In genomic region chr20:57480444-57481152, GRCh38 we compare ENCODE assay signal across 8 cellular contexts. TPM values are rescaled to one million over a fixed set of nuclear protein-coding genes. Genes with fewer than 3 reads are reported as not detected.
DNase-seq lines count a peak whose midpoint lies in the region; ATAC-seq and TF ChIP-seq lines count a peak whose summit lies in the region.

No MANE protein-coding gene starts in this region.

- no peak overlapping the region for H3K9ac ChIP-seq in mucosa of rectum (ENCODE audit: low read depth in 1 of 2, low read length in 2 of 2)

- no peak overlapping the region for H2AFZ ChIP-seq in OCI-LY7 (ENCODE audit: low read length)

- H3K4me1 ChIP-seq in OCI-LY7 (ENCODE audit: insufficient read depth, low read length, poor library complexity, severe bottlenecking) (peaks cover 95% of the 10 kb centered on the region), mucosa of rectum (ENCODE audit: control insufficient read depth in 2 of 2, insufficient read depth in 2 of 2, low read length in 2 of 2) (peaks cover 2 to 5% of the 10 kb centered on the region in 2 donors), SJCRH30 (peaks cover 12% of the 10 kb centered on the region), aorta (ENCODE audit: control insufficient read depth in 1 of 2, insufficient read depth in 2 of 2, low read length in 2 of 2) (no peaks in the 10 kb centered on the region)

- ATAC-seq in GM19023 (IDR thresholded peaks at IDR 0.05; ENCODE audit: unreplicated experiment) (peak; percentile 65), HG02870 (IDR thresholded peaks at IDR 0.05; ENCODE audit: unreplicated experiment) (peak; percentile 51), aorta (ENCODE audit: low FRiP score) (no peak)

- peaks cover 22% of the 10 kb centered on the region for H3K79me2 ChIP-seq in OCI-LY7 (ENCODE audit: insufficient read depth, low read depth, low read length)

- no peaks in the 10 kb centered on the region for H4K20me1 ChIP-seq in OCI-LY7 (ENCODE audit: insufficient read depth, low read length)

- CTCF ChIA-PET in OCI-LY7 (lab: Charles Lee; ENCODE audit: unreplicated experiment) = interaction anchor here (0.6 to 1.9 kb wide), 2 partner anchors 10 to 13 kb away, joined by 3 to 9 read pairs; no protein-coding TSS in a partner anchor

- DNase-seq in OCI-LY7 (ENCODE audit: low spot score) (peak; percentile 95), SJCRH30 (no peak), aorta (no peak), NCI-H510A (lab: John Stamatoyannopoulos, UW) (no peak), NCI-H82 treated with DMSO at 0.1 percent for 48 hours (lab: John Stamatoyannopoulos, UW; ENCODE audit: unreplicated experiment) (no peak)

- H3K4me2 ChIP-seq in OCI-LY7 (ENCODE audit: low read length) = peak overlapping the region; percentile 98

- peak overlapping the region; percentile 62 for H3K4me3 ChIP-seq in OCI-LY7 (ENCODE audit: low read depth, low read length, poor library complexity, severe bottlenecking)
- H3K4me3 ChIP-seq in mucosa of rectum (ENCODE audit: low read length in 2 of 2) = no peak overlapping the region
- no peak overlapping the region for H3K4me3 ChIP-seq in SJCRH30
- no peak overlapping the region for H3K4me3 ChIP-seq in aorta (ENCODE audit: low read length in 2 of 2)

- intact Hi-C loops in OCI-LY7 (cut with micrococcal nuclease; ENCODE audit: unreplicated experiment) = loop anchor here (2.0 to 5.0 kb wide), 3 partner anchors 30 to 202 kb away; no protein-coding TSS in a partner anchor
- intact Hi-C loops in aorta (cut with DNase I) = no loop called here

- no peaks in the 10 kb centered on the region for H3K9me2 ChIP-seq in OCI-LY7 (ENCODE audit: insufficient read depth, low read length)

- H3K36me3 ChIP-seq in OCI-LY7 (ENCODE audit: insufficient read depth, low read length) = peaks cover 10% of the 10 kb centered on the region
- H3K36me3 ChIP-seq in mucosa of rectum (ENCODE audit: control insufficient read depth in 2 of 2, insufficient read depth in 2 of 2, low read length in 2 of 2) = no peaks in the 10 kb centered on the region
- no peaks in the 10 kb centered on the region for H3K36me3 ChIP-seq in SJCRH30
- H3K36me3 ChIP-seq in aorta (ENCODE audit: control insufficient read depth in 1 of 2, insufficient read depth in 2 of 2, low read length in 1 of 2) = no peaks in the 10 kb centered on the region

- peaks cover 2% of the 10 kb centered on the region in 2 donors for H3K27me3 ChIP-seq in mucosa of rectum (ENCODE audit: control insufficient read depth in 2 of 2, insufficient read depth in 2 of 2, low read length in 2 of 2)
- peaks cover 34% of the 10 kb centered on the region for H3K27me3 ChIP-seq in SJCRH30
- no peaks in the 10 kb centered on the region for H3K27me3 ChIP-seq in aorta (ENCODE audit: control insufficient read depth in 1 of 2, insufficient read depth in 2 of 2, low read length in 1 of 2)

- no peak for TF ChIP-seq CTCF in OCI-LY7 (conservative IDR thresholded peaks at IDR 0.05; ENCODE audit: low read length)

- H3K27ac ChIP-seq in OCI-LY7 (ENCODE audit: low read depth, low read length, poor library complexity, severe bottlenecking) (peak overlapping the region; percentile 99), mucosa of rectum (ENCODE audit: low read depth in 2 of 2, low read length in 2 of 2) (peak overlapping the region; percentile 3 to 67), SJCRH30 (no peak overlapping the region), aorta (ENCODE audit: low read depth in 1 of 2, low read length in 2 of 2) (no peak overlapping the region)

- POLR2A ChIA-PET in OCI-LY7 (lab: Charles Lee) = interaction anchor here (1.0 to 6.1 kb wide), 6 partner anchors 10 to 139 kb away, joined by 3 to 92 read pairs (median 8); partner anchors contain the start of genes RBM38 and ZBP1

- BruUV-seq in OCI-LY7 (replicated peaks; lab: Mats Ljungman, UMichigan) = no TSS peak

- peaks cover 3% of the 10 kb centered on the region; the same call in 1 of the 2 replicates for H3K9me3 ChIP-seq in OCI-LY7 (ENCODE audit: low read length)
- no peaks in the 10 kb centered on the region for H3K9me3 ChIP-seq in mucosa of rectum (ENCODE audit: control insufficient read depth in 2 of 2, low read length in 2 of 2)
- H3K9me3 ChIP-seq in SJCRH30 (replicated peaks) = peaks cover 5% of the 10 kb centered on the region; the same call in 1 of the 2 replicates
- no peaks in the 10 kb centered on the region for H3K9me3 ChIP-seq in aorta (ENCODE audit: control insufficient read depth, low read length)

- 17 to 22% methylated on average over 17 of the region's 17 CpGs for WGBS in aorta, 2 donors

RNA-seq across cellular contexts. Expression of gene CTCFL, which starts 44.3 kb away (rescaled TPM):
- 0.63 TPM in 1 of 2 replicates, not detected in the other for total RNA-seq in OCI-LY7 (2014; rRNA removed; shearing (Covaris generic))
- total RNA-seq in OCI-LY7 (2022) (not detected in 2 replicates), aorta (not detected)
- 0.06 TPM in 1 of 2 replicates, not detected in the other for total RNA-seq in SJCRH30 (2014; rRNA removed; shearing (Covaris generic))
- polyA plus RNA-seq in aorta = not detected

Comparison
In these comparisons a context has a peak if more than half of its experiments do, and no peak if none do; other contexts are left out.
1. H3K27ac ChIP-seq: peak in OCI-LY7 (single experiment) and mucosa of rectum (2 of 2); none in SJCRH30 (single experiment) and aorta (0 of 2).